Comparison of ENCODE assay signal across 10 cellular contexts in the genomic region with DNA sequence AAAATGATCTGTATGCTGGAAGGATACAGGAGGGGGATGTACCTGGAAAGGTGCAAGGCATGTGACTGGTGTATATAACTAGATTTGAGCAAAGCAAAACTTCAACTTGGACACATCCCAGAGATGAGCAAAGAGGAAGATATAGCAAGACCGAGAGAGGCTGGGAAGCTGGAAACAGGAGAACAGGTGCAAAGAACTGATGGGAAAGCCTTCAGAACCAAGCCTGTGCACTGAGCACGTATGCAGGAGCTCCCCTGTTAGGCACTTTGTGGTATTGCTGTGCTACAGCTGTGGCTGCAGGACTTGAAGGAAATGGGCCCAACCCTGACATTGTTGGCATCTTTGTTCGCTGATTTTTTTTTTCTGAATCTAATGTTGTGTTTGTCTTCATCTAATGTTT.
DNase-seq lines count a peak whose midpoint lies in the region; ATAC-seq and TF ChIP-seq lines count a peak whose summit lies in the region.
"Had no signal": no experiment of that assay in that cellular context is flagged by ENCODE, and none has a peak within 500 bp of the region (broad histone marks: within the 10 kb centered on the region; RNA-seq: fewer than 3 reads in every experiment).

No MANE protein-coding gene starts in this region.

- H3K4me1 ChIP-seq in GM23248 (ENCODE audit: insufficient read depth) (no peaks in the 10 kb centered on the region), sigmoid colon (no peaks in the 10 kb centered on the region), right atrium auricular region (no peaks in the 10 kb centered on the region)
- H3K4me1 ChIP-seq: stomach had no signal

- in situ Hi-C loops in GM23248 (cut with MboI) (no loop called here), SK-MEL-5 (cut with HindIII; ENCODE audit: low pct_unique_long_range_greater_than_20kb, low sequenced_read_pairs) (no loop called here)

- no peak overlapping the region for H3K4me3 Mint-ChIP-seq in CD4-positive, alpha-beta T cell
- no peak overlapping the region for H3K4me3 Mint-ChIP-seq in activated T-cell treated with anti-CD3 and anti-CD28 coated beads, Interleukin-2, amount 50 U/mL, for 24 hours

- no peak overlapping the region for H3K9ac ChIP-seq in GM23248

- no peaks in the 10 kb centered on the region for H3K9me3 ChIP-seq in CD4-positive, alpha-beta T cell (ENCODE audit: control insufficient read depth, low read length)
- H3K9me3 ChIP-seq in GM23248 (ENCODE audit: low read depth) = no peaks in the 10 kb centered on the region
- H3K9me3 ChIP-seq in sigmoid colon = no peaks in the 10 kb centered on the region
- H3K9me3 ChIP-seq in right atrium auricular region = no peaks in the 10 kb centered on the region
- H3K9me3 ChIP-seq: stomach had no signal

- no peak for TF ChIP-seq POLR2A in sigmoid colon (IDR thresholded peaks at IDR 0.05)

- H3K4me2 ChIP-seq in GM23248 (ENCODE audit: unreplicated experiment) = no peak overlapping the region

- no peaks in the 10 kb centered on the region for H3K9me2 ChIP-seq in GM23248 (ENCODE audit: insufficient read depth)

- CTCF ChIA-PET in CD4-positive, alpha-beta T cell (lab: Charles Lee) = interaction anchor here (0.9 kb wide), 1 partner anchor 9 kb away, joined by 3 read pairs; no protein-coding TSS in a partner anchor

- no peaks in the 10 kb centered on the region for H4K20me1 ChIP-seq in GM23248 (ENCODE audit: insufficient read depth)

- no peaks in the 10 kb centered on the region for H3F3A ChIP-seq in GM23248 (ENCODE audit: insufficient read depth)

- H3K36me3 ChIP-seq in GM23248 (ENCODE audit: low read depth) = no peaks in the 10 kb centered on the region
- no peaks in the 10 kb centered on the region for H3K36me3 ChIP-seq in sigmoid colon
- no peaks in the 10 kb centered on the region for H3K36me3 ChIP-seq in right atrium auricular region
- H3K36me3 ChIP-seq: stomach had no signal

- ATAC-seq in CD4-positive, alpha-beta T cell (ENCODE audit: poor library complexity) = peak; percentile 63

- H3K27ac Mint-ChIP-seq in CD4-positive, alpha-beta T cell = peak overlapping the region; percentile 38
- H3K27ac Mint-ChIP-seq in activated T-cell treated with anti-CD3 and anti-CD28 coated beads, Interleukin-2, amount 50 U/mL, for 24 hours = no peak overlapping the region

- H3K27me3 Mint-ChIP-seq in CD4-positive, alpha-beta T cell = no peaks in the 10 kb centered on the region
- no peaks in the 10 kb centered on the region for H3K27me3 Mint-ChIP-seq in activated T-cell treated with anti-CD3 and anti-CD28 coated beads, Interleukin-2, amount 50 U/mL, for 24 hours

- no peaks in the 10 kb centered on the region for H3K79me2 ChIP-seq in GM23248 (ENCODE audit: insufficient read depth)

- WGBS in GM23248 (ENCODE audit: low coverage in 1 of 2, low lambda C conversion rate in 2 of 2, missing lambda C conversion rate in 2 of 2), 2 experiments = 33 to 40% methylated on average over 3 of the region's 3 CpGs
- WGBS in sigmoid colon, 2 donors = 28 to 54% methylated on average over 3 of the region's 3 CpGs

- H3K27ac ChIP-seq in CD4-positive, alpha-beta T cell (ENCODE audit: low read depth, low read length) = no peak overlapping the region
- no peak overlapping the region for H3K27ac ChIP-seq in GM23248
- no peak overlapping the region for H3K27ac ChIP-seq in sigmoid colon
- no peak overlapping the region for H3K27ac ChIP-seq in right atrium auricular region
- H3K27ac ChIP-seq: stomach had no signal

- DNase-seq in CD4-positive, alpha-beta T cell = no peak
- DNase-seq in GM23248 (peak; percentile 52), SK-MEL-5 (ENCODE audit: low read depth, low spot score) (peak; percentile 32), iris pigment epithelial cell (ENCODE audit: low read depth) (peak; percentile 40), sigmoid colon (no peak), cortex of kidney (lab: John Stamatoyannopoulos, UW) (no peak), right atrium auricular region (ENCODE audit: low spot score) (no peak)
- no peak for DNase-seq in activated T-cell treated with anti-CD3 and anti-CD28 coated beads, Interleukin-2, amount 50 U/mL, for 24 hours
- DNase-seq: amygdala, stomach had no signal

- no peaks in the 10 kb centered on the region for H3K27me3 ChIP-seq in CD4-positive, alpha-beta T cell (ENCODE audit: control insufficient read depth, insufficient read depth, low read length)
- no peaks in the 10 kb centered on the region for H3K27me3 ChIP-seq in GM23248 (replicated peaks; ENCODE audit: insufficient read depth)
- no peaks in the 10 kb centered on the region for H3K27me3 ChIP-seq in sigmoid colon
- no peaks in the 10 kb centered on the region for H3K27me3 ChIP-seq in right atrium auricular region

- H3K36me3 Mint-ChIP-seq in CD4-positive, alpha-beta T cell (ENCODE audit: low read depth) = no peaks in the 10 kb centered on the region
- no peaks in the 10 kb centered on the region for H3K36me3 Mint-ChIP-seq in activated T-cell treated with anti-CD3 and anti-CD28 coated beads, Interleukin-2, amount 50 U/mL, for 24 hours (ENCODE audit: low read depth)

- peaks cover 21% of the 10 kb centered on the region for H3K4me1 Mint-ChIP-seq in CD4-positive, alpha-beta T cell (ENCODE audit: low read depth)
- peaks cover 1% of the 10 kb centered on the region for H3K4me1 Mint-ChIP-seq in activated T-cell treated with anti-CD3 and anti-CD28 coated beads, Interleukin-2, amount 50 U/mL, for 24 hours (ENCODE audit: low read depth)

- POLR2A ChIA-PET in CD4-positive, alpha-beta T cell (lab: Charles Lee) = no interaction called here

- H3K4me3 ChIP-seq in GM23248 (no peak overlapping the region), sigmoid colon (no peak overlapping the region), right atrium auricular region (no peak overlapping the region)
- H3K4me3 ChIP-seq: stomach had no signal

- no peak for TF ChIP-seq EP300 in sigmoid colon (IDR thresholded peaks at IDR 0.05)

- no peak for TF ChIP-seq CTCF in CD4-positive, alpha-beta T cell (IDR thresholded peaks at IDR 0.05)
- TF ChIP-seq CTCF in sigmoid colon (IDR thresholded peaks at IDR 0.05) (no peak), right atrium auricular region (IDR thresholded peaks at IDR 0.05) (peak in 1 of 2 donors; percentile 25)

- H3K9me3 Mint-ChIP-seq in CD4-positive, alpha-beta T cell = no peaks in the 10 kb centered on the region
- H3K9me3 Mint-ChIP-seq in activated T-cell treated with anti-CD3 and anti-CD28 coated beads, Interleukin-2, amount 50 U/mL, for 24 hours = no peaks in the 10 kb centered on the region

- H2AFZ ChIP-seq in GM23248 = no peak overlapping the region

- intact Hi-C loops in CD4-positive, alpha-beta T cell (cut with DNase I, micrococcal nuclease) = loop anchor here in 1 of 2 experiments (1.0 kb wide), 1 partner anchor 433 kb away; no protein-coding TSS in a partner anchor
- intact Hi-C loops in sigmoid colon (cut with DNase I) = no loop called here

Comparison
In these comparisons a context has a peak if more than half of its experiments do, and no peak if none do; other contexts are left out.
1. DNase-seq: peak in GM23248 (single experiment), SK-MEL-5 (single experiment) and iris pigment epithelial cell (single experiment); none in CD4-positive, alpha-beta T cell (0 of 10), sigmoid colon (single experiment), cortex of kidney (single experiment), activated T-cell treated with anti-CD3 and anti-CD28 coated beads, Interleukin-2, amount 50 U/mL, for 24 hours (single experiment) and right atrium auricular region (single experiment).